In the genomic region with DNA sequence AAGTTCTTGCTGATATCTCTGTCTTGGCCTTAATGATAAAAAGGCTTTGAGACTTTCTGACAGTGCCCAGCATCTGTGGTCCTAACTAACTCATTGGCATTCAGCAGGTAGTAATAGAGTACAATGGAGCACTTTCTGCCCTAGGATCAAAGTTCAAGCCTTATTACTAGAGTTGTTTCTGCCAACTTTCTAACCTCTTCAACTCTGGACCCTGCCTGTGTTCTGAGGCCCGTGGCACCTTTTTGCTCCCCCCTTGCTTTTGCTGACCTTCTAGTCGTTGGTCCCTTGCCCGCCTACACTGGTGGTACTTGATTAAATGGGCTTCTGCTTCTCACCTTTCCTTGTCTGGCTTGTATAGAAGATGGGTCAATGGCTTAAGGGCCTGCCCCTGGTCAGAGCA, we compare ENCODE assay signal across 1 cellular context.
TF ChIP-seq lines count a peak whose summit lies in the region.

No MANE protein-coding gene starts in this region.

TF ChIP-seq in HepG2, 621 proteins besides CTCF, POLR2A, EP300 and RAD21 (continued from another document):
- TF ChIP-seq, protein P1, sequence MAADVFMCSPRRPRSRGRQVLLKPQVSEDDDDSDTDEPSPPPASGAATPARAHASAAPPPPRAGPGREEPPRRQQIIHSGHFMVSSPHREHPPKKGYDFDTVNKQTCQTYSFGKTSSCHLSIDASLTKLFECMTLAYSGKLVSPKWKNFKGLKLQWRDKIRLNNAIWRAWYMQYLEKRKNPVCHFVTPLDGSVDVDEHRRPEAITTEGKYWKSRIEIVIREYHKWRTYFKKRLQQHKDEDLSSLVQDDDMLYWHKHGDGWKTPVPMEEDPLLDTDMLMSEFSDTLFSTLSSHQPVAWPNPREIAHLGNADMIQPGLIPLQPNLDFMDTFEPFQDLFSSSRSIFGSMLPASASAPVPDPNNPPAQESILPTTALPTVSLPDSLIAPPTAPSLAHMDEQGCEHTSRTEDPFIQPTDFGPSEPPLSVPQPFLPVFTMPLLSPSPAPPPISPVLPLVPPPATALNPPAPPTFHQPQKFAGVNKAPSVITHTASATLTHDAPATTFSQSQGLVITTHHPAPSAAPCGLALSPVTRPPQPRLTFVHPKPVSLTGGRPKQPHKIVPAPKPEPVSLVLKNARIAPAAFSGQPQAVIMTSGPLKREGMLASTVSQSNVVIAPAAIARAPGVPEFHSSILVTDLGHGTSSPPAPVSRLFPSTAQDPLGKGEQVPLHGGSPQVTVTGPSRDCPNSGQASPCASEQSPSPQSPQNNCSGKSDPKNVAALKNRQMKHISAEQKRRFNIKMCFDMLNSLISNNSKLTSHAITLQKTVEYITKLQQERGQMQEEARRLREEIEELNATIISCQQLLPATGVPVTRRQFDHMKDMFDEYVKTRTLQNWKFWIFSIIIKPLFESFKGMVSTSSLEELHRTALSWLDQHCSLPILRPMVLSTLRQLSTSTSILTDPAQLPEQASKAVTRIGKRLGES (CRISPR knock-in tag; IDR thresholded peaks at IDR 0.05; ENCODE audit: borderline replicate concordance) = no peak
- no peak for TF ChIP-seq ZNF180 (CRISPR knock-in tag; IDR thresholded peaks at IDR 0.05; ENCODE audit: borderline replicate concordance, low read depth)
- no peak for TF ChIP-seq ZFAT (CRISPR knock-in tag; conservative IDR thresholded peaks at IDR 0.05)
- no peak for TF ChIP-seq ZNF430 (CRISPR knock-in tag; IDR thresholded peaks at IDR 0.05)
- TF ChIP-seq ZNF496 (CRISPR knock-in tag; IDR thresholded peaks at IDR 0.05; ENCODE audit: insufficient replicate concordance) = no peak
- TF ChIP-seq NFIC (IDR thresholded peaks at IDR 0.05; ENCODE audit: low read length) = no peak
- TF ChIP-seq, protein P2, sequence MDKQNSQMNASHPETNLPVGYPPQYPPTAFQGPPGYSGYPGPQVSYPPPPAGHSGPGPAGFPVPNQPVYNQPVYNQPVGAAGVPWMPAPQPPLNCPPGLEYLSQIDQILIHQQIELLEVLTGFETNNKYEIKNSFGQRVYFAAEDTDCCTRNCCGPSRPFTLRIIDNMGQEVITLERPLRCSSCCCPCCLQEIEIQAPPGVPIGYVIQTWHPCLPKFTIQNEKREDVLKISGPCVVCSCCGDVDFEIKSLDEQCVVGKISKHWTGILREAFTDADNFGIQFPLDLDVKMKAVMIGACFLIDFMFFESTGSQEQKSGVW (CRISPR knock-in tag; IDR thresholded peaks at IDR 0.05; ENCODE audit: borderline replicate concordance) = no peak
- TF ChIP-seq, protein P3, sequence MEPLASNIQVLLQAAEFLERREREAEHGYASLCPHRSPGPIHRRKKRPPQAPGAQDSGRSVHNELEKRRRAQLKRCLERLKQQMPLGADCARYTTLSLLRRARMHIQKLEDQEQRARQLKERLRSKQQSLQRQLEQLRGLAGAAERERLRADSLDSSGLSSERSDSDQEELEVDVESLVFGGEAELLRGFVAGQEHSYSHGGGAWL (CRISPR knock-in tag; IDR thresholded peaks at IDR 0.05) = no peak
- TF ChIP-seq TEAD2 (CRISPR knock-in tag; IDR thresholded peaks at IDR 0.05) = no peak
- TF ChIP-seq PAX8 (CRISPR knock-in tag; IDR thresholded peaks at IDR 0.05; ENCODE audit: borderline replicate concordance) = no peak
- TF ChIP-seq ZNF335 (CRISPR knock-in tag; IDR thresholded peaks at IDR 0.05) = no peak
- no peak for TF ChIP-seq ZNF24 (IDR thresholded peaks at IDR 0.05)
- TF ChIP-seq SOX13 (IDR thresholded peaks at IDR 0.05) = no peak
- peak in 1 of 2 experiments; percentile 49; a peak in 1 of 4 replicates for TF ChIP-seq SOX13 (CRISPR knock-in tag; conservative IDR thresholded peaks at IDR 0.05 in 1 of 2, IDR thresholded peaks at IDR 0.05 in 1 of 2)
- 0 out of 2 replicates have a peak, but pooled peaks have one; percentile 16 for TF ChIP-seq BCL6 (CRISPR knock-in tag; IDR thresholded peaks at IDR 0.05)
- TF ChIP-seq, protein P4, sequence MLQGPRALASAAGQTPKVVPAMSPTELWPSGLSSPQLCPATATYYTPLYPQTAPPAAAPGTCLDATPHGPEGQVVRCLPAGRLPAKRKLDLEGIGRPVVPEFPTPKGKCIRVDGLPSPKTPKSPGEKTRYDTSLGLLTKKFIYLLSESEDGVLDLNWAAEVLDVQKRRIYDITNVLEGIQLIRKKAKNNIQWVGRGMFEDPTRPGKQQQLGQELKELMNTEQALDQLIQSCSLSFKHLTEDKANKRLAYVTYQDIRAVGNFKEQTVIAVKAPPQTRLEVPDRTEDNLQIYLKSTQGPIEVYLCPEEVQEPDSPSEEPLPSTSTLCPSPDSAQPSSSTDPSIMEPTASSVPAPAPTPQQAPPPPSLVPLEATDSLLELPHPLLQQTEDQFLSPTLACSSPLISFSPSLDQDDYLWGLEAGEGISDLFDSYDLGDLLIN (CRISPR knock-in tag; IDR thresholded peaks at IDR 0.05; ENCODE audit: borderline replicate concordance) = no peak
- TF ChIP-seq, protein P5, sequence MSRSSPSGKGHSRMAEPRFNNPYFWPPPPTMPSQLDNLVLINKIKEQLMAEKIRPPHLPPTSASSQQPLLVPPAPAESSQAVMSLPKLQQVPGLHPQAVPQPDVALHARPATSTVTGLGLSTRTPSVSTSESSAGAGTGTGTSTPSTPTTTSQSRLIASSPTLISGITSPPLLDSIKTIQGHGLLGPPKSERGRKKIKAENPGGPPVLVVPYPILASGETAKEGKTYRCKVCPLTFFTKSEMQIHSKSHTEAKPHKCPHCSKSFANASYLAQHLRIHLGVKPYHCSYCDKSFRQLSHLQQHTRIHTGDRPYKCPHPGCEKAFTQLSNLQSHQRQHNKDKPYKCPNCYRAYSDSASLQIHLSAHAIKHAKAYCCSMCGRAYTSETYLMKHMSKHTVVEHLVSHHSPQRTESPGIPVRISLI (CRISPR knock-in tag; IDR thresholded peaks at IDR 0.05; ENCODE audit: borderline replicate concordance) = no peak
- no peak for TF ChIP-seq NR2C2 (CRISPR knock-in tag; IDR thresholded peaks at IDR 0.05; ENCODE audit: borderline replicate concordance)
- no peak for TF ChIP-seq BHLHE40 (IDR thresholded peaks at IDR 0.05; ENCODE audit: low read length)
- TF ChIP-seq ZNF12 (CRISPR knock-in tag; IDR thresholded peaks at IDR 0.05) = no peak
- TF ChIP-seq CREM (IDR thresholded peaks at IDR 0.05) = no peak
- no peak for TF ChIP-seq CREM (CRISPR knock-in tag; IDR thresholded peaks at IDR 0.05)
- TF ChIP-seq, protein P6, sequence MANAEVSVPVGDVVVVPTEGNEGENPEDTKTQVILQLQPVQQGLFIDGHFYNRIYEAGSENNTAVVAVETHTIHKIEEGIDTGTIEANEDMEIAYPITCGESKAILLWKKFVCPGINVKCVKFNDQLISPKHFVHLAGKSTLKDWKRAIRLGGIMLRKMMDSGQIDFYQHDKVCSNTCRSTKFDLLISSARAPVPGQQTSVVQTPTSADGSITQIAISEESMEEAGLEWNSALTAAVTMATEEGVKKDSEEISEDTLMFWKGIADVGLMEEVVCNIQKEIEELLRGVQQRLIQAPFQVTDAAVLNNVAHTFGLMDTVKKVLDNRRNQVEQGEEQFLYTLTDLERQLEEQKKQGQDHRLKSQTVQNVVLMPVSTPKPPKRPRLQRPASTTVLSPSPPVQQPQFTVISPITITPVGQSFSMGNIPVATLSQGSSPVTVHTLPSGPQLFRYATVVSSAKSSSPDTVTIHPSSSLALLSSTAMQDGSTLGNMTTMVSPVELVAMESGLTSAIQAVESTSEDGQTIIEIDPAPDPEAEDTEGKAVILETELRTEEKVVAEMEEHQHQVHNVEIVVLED (CRISPR knock-in tag; IDR thresholded peaks at IDR 0.05; ENCODE audit: borderline replicate concordance) = no peak
- no peak for TF ChIP-seq ZNF761 (CRISPR knock-in tag; conservative IDR thresholded peaks at IDR 0.05)
- TF ChIP-seq, protein P7, sequence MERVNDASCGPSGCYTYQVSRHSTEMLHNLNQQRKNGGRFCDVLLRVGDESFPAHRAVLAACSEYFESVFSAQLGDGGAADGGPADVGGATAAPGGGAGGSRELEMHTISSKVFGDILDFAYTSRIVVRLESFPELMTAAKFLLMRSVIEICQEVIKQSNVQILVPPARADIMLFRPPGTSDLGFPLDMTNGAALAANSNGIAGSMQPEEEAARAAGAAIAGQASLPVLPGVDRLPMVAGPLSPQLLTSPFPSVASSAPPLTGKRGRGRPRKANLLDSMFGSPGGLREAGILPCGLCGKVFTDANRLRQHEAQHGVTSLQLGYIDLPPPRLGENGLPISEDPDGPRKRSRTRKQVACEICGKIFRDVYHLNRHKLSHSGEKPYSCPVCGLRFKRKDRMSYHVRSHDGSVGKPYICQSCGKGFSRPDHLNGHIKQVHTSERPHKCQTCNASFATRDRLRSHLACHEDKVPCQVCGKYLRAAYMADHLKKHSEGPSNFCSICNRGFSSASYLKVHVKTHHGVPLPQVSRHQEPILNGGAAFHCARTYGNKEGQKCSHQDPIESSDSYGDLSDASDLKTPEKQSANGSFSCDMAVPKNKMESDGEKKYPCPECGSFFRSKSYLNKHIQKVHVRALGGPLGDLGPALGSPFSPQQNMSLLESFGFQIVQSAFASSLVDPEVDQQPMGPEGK (CRISPR knock-in tag; IDR thresholded peaks at IDR 0.05) = no peak
- TF ChIP-seq ZNF652 (CRISPR knock-in tag; IDR thresholded peaks at IDR 0.05; ENCODE audit: borderline replicate concordance, low read depth) = no peak
- no peak for TF ChIP-seq SP1 (IDR thresholded peaks at IDR 0.05)
- TF ChIP-seq SP1 (CRISPR knock-in tag; IDR thresholded peaks at IDR 0.05) = no peak
- no peak for TF ChIP-seq NR2F2 (IDR thresholded peaks at IDR 0.05; ENCODE audit: borderline replicate concordance, low read depth)
- TF ChIP-seq, protein P8, sequence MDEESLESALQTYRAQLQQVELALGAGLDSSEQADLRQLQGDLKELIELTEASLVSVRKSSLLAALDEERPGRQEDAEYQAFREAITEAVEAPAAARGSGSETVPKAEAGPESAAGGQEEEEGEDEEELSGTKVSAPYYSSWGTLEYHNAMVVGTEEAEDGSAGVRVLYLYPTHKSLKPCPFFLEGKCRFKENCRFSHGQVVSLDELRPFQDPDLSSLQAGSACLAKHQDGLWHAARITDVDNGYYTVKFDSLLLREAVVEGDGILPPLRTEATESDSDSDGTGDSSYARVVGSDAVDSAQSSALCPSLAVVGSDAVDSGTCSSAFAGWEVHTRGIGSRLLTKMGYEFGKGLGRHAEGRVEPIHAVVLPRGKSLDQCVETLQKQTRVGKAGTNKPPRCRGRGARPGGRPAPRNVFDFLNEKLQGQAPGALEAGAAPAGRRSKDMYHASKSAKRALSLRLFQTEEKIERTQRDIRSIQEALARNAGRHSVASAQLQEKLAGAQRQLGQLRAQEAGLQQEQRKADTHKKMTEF (CRISPR knock-in tag; IDR thresholded peaks at IDR 0.05) = no peak
